ENCODE assay signal across 22 cellular contexts in the genomic region with DNA sequence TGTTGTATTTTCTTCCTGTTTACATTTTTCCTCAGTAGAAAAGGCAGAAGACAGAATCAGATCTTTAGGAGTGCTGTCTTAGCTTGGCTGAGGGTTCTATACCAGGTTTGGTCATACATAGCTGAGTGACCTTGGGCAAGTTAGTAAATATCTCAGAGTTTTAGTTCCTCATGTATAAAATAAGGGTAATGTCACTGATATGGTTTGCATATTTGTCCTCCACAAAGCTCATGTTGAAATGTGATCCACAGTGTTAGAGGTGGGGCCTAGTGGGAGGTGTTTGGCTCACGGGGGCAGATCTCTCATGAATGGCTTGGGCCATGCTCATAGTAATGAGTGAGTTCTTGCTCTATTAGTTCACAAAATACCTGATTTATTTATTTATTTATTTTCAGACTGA. TPM values are rescaled to one million over a fixed set of nuclear protein-coding genes. Genes with fewer than 3 reads are reported as not detected.
A peak's percentile ranks its signal among the peaks of the same experiment; 100 is the strongest.
DNase-seq lines count a peak whose midpoint lies in the region; ATAC-seq and TF ChIP-seq lines count a peak whose summit lies in the region.
"Had no signal": no experiment of that assay in that cellular context is flagged by ENCODE, and none has a peak within 500 bp of the region (broad histone marks: within the 10 kb centered on the region; RNA-seq: fewer than 3 reads in every experiment).

No MANE protein-coding gene starts in this region.

- H3K4me1 Mint-ChIP-seq in memory B cell = peaks cover 18% of the 10 kb centered on the region
- peaks cover 28 to 45% of the 10 kb centered on the region in 2 donors for H3K4me1 Mint-ChIP-seq in stimulated activated naive B cell treated with anti-CD40 and anti-IgM and Interleukin-4, amounts not matched to agents 10 μg/mL and 1 μg/mL and 100 μg/mL, for 72 hours

- no peaks in the 10 kb centered on the region for H3K9me2 ChIP-seq in DOHH2 (replicated peaks; ENCODE audit: control insufficient read depth, low read length)

- ATAC-seq in memory B cell (ENCODE audit: low read depth) (peak; percentile 49), left lung (no peak)
- ATAC-seq in stimulated activated naive B cell treated with anti-CD40 and anti-IgM and Interleukin-4, amounts not matched to agents 10 μg/mL and 1 μg/mL and 100 μg/mL, for 72 hours (replicated peaks) = peak; percentile 70 to 81
- ATAC-seq: A549; CD8-positive, alpha-beta T cell; GM23338; HCT116 had no signal

- no peaks in the 10 kb centered on the region for H3K36me3 ChIP-seq in DOHH2 (ENCODE audit: control insufficient read depth, low read length)
- no peaks in the 10 kb centered on the region for H3K36me3 ChIP-seq in ascending aorta
- no peaks in the 10 kb centered on the region for H3K36me3 ChIP-seq in left lung

- 0 out of 2 replicates have a peak, but pooled peaks cover 2% of the 10 kb centered on the region for H3F3A ChIP-seq in DOHH2 (ENCODE audit: control insufficient read depth, insufficient read depth)

- H3K4me3 Mint-ChIP-seq in memory B cell = no peak overlapping the region
- H3K4me3 Mint-ChIP-seq in stimulated activated naive B cell treated with anti-CD40 and anti-IgM and Interleukin-4, amounts not matched to agents 10 μg/mL and 1 μg/mL and 100 μg/mL, for 72 hours = no peak overlapping the region
- H3K4me3 Mint-ChIP-seq: CD8-positive, alpha-beta T cell; GM23338; H9 had no signal

- H3K4me1 ChIP-seq in DOHH2 (ENCODE audit: control insufficient read depth, low read length) (peaks cover 33% of the 10 kb centered on the region), ascending aorta (no peaks in the 10 kb centered on the region), left lung (no peaks in the 10 kb centered on the region)
- H3K4me1 ChIP-seq: A549, Caco-2 had no signal

- DNase-seq in NCI-H526 treated with DMSO at 0.1 percent for 48 hours (lab: John Stamatoyannopoulos, UW) (peak; percentile 26), memory B cell (ENCODE audit: low spot score in 2 of 2) (no peak), ascending aorta (ENCODE audit: low spot score in 2 of 2) (no peak), T-helper 1 cell (no peak), left lung (no peak), DMS153 (lab: John Stamatoyannopoulos, UW) (no peak)
- DNase-seq in stimulated activated naive B cell treated with anti-CD40 and anti-IgM and Interleukin-4, amounts not matched to agents 10 μg/mL and 1 μg/mL and 100 μg/mL, for 72 hours = no peak
- DNase-seq: 8988T; ACHN; AML-193; C1 segment of cervical spinal cord; Caco-2; CD8-positive, alpha-beta T cell; DMS 273 treated with DMSO at 0.1 percent for 48 hours; DMS53; DMS79 treated with DMSO at 0.1 percent for 48 hours; H9 had no signal

- H3K36me3 Mint-ChIP-seq in memory B cell = no peaks in the 10 kb centered on the region
- no peaks in the 10 kb centered on the region for H3K36me3 Mint-ChIP-seq in stimulated activated naive B cell treated with anti-CD40 and anti-IgM and Interleukin-4, amounts not matched to agents 10 μg/mL and 1 μg/mL and 100 μg/mL, for 72 hours
- H3K36me3 Mint-ChIP-seq: CD8-positive, alpha-beta T cell had no signal

- no peaks in the 10 kb centered on the region for H4K20me1 ChIP-seq in DOHH2 (ENCODE audit: control insufficient read depth, insufficient read depth, low read depth, low read length)

- no peaks in the 10 kb centered on the region for H3K9me3 ChIP-seq in DOHH2 (ENCODE audit: control insufficient read depth, insufficient read depth, low read length)
- no peaks in the 10 kb centered on the region for H3K9me3 ChIP-seq in ascending aorta
- H3K9me3 ChIP-seq in left lung = no peaks in the 10 kb centered on the region
- H3K9me3 ChIP-seq: A549, Caco-2 had no signal

- intact Hi-C loops in ascending aorta (cut with DNase I) (no loop called here), left lung (cut with DNase I) (no loop called here)

- peaks cover 4% of the 10 kb centered on the region for H3K9me3 Mint-ChIP-seq in memory B cell
- peaks cover 0 to 1% of the 10 kb centered on the region in 2 donors for H3K9me3 Mint-ChIP-seq in stimulated activated naive B cell treated with anti-CD40 and anti-IgM and Interleukin-4, amounts not matched to agents 10 μg/mL and 1 μg/mL and 100 μg/mL, for 72 hours
- H3K9me3 Mint-ChIP-seq: CD8-positive, alpha-beta T cell; GM23338; H9 had no signal

- TF ChIP-seq CTCF in DOHH2 (IDR thresholded peaks at IDR 0.05; ENCODE audit: low read depth, low read length, poor library complexity, severe bottlenecking) (no peak), ascending aorta (IDR thresholded peaks at IDR 0.05) (no peak), left lung (IDR thresholded peaks at IDR 0.05) (no peak)

- H3K27me3 Mint-ChIP-seq in memory B cell = no peaks in the 10 kb centered on the region
- no peaks in the 10 kb centered on the region for H3K27me3 Mint-ChIP-seq in stimulated activated naive B cell treated with anti-CD40 and anti-IgM and Interleukin-4, amounts not matched to agents 10 μg/mL and 1 μg/mL and 100 μg/mL, for 72 hours

- peak overlapping the region; percentile 60 for H3K27ac ChIP-seq in DOHH2 (ENCODE audit: low read depth, low read length)
- no peak overlapping the region for H3K27ac ChIP-seq in ascending aorta
- no peak overlapping the region for H3K27ac ChIP-seq in left lung
- H3K27ac ChIP-seq: A549 had no signal

- no peak overlapping the region for H3K27ac Mint-ChIP-seq in memory B cell
- H3K27ac Mint-ChIP-seq in stimulated activated naive B cell treated with anti-CD40 and anti-IgM and Interleukin-4, amounts not matched to agents 10 μg/mL and 1 μg/mL and 100 μg/mL, for 72 hours = no peak overlapping the region
- H3K27ac Mint-ChIP-seq: CD8-positive, alpha-beta T cell; GM23338 had no signal

- no peaks in the 10 kb centered on the region for H3K79me2 ChIP-seq in DOHH2 (ENCODE audit: control insufficient read depth, low read length)

- no peaks in the 10 kb centered on the region for H3K27me3 ChIP-seq in DOHH2 (ENCODE audit: control insufficient read depth, low read length)
- no peaks in the 10 kb centered on the region for H3K27me3 ChIP-seq in ascending aorta
- H3K27me3 ChIP-seq in left lung = no peaks in the 10 kb centered on the region

- H3K4me3 ChIP-seq in DOHH2 (ENCODE audit: low read length) (0 out of 2 replicates have a peak overlapping the region, but pooled peaks have one; percentile 29), ascending aorta (no peak overlapping the region), left lung (no peak overlapping the region)
- H3K4me3 ChIP-seq: A549, GM23338 had no signal

- peak overlapping the region; percentile 52 for H3K4me2 ChIP-seq in DOHH2 (ENCODE audit: low read length)
- H3K4me2 ChIP-seq: A549, GM23338 had no signal

RNA-seq across cellular contexts. Expression of a gene that starts 7.5 kb away (rescaled TPM):
- not detected for total RNA-seq in ascending aorta
- total RNA-seq in left lung = under 1 TPM; 0.44 to 0.79 TPM
- total RNA-seq: Caco-2; CD8-positive, alpha-beta T cell; H4 had no signal
